1 cellular context compared by ENCODE assay signal in genomic region chr6:38339914-38340313, GRCh38.
A peak's percentile ranks its signal among the peaks of the same experiment; 100 is the strongest.
TF ChIP-seq lines count a peak whose summit lies in the region.

No MANE protein-coding gene starts in this region.

TF ChIP-seq in K562, 482 proteins besides CTCF, POLR2A, EP300 and RAD21 (continued from another document):
- TF ChIP-seq HOMEZ (CRISPR knock-in tag; IDR thresholded peaks at IDR 0.05) = no peak
- peak; percentile 73 for TF ChIP-seq ZNF316 (IDR thresholded peaks at IDR 0.05)
TF ChIP-seq in K562: peak in this region for 1.
